ENCODE assay signal across 9 cellular contexts in the genomic region with DNA sequence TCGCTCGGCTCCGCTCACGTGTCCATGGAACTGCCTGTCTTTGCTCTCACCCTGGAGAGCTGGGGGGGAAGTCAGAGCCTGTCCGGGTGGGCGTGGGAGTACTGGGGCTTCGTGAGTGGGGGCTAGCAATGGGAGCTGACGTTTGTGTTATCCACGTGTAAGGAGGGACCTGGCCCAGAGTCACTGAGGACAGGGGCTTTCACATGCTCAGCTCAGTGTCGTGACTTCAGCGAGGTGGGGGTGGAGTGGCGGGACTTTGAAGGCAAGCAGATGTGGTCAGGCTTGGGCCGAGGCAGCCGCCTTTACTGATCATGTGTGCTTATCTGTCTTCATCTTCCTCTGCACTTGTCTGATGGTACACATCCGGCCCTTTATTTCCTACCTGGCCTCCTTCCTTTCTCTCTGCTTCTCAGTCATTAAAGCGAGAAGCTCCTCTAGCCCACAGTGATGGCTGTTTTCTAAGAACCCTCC.
A peak's percentile ranks its signal among the peaks of the same experiment; 100 is the strongest.
DNase-seq lines count a peak whose midpoint lies in the region; ATAC-seq and TF ChIP-seq lines count a peak whose summit lies in the region.
"Had no signal": no experiment of that assay in that cellular context is flagged by ENCODE, and none has a peak within 500 bp of the region (broad histone marks: within the 10 kb centered on the region; RNA-seq: fewer than 3 reads in every experiment).

No MANE protein-coding gene starts in this region.

- peak overlapping the region; percentile 51 for H3K4me3 Mint-ChIP-seq in activated CD4-positive, alpha-beta T cell treated with anti-CD3 and anti-CD28 coated beads, Interleukin-2, amount 10 ng/mL, durations not matched to agents 24 days and 14 days

- peaks cover 2% of the 10 kb centered on the region for H3K36me3 Mint-ChIP-seq in activated CD4-positive, alpha-beta T cell treated with anti-CD3 and anti-CD28 coated beads, Interleukin-2, amount 10 ng/mL, durations not matched to agents 24 days and 14 days (ENCODE audit: low read depth)

- TF ChIP-seq CTCF in 22Rv1 (IDR thresholded peaks at IDR 0.05) = no peak

- no peaks in the 10 kb centered on the region for H3K27me3 Mint-ChIP-seq in activated CD4-positive, alpha-beta T cell treated with anti-CD3 and anti-CD28 coated beads, Interleukin-2, amount 10 ng/mL, durations not matched to agents 24 days and 14 days

- no peak for ATAC-seq in HG03097 (IDR thresholded peaks at IDR 0.05; ENCODE audit: low FRiP score, unreplicated experiment)
- ATAC-seq: HCT116 had no signal

- H3K27ac ChIP-seq in 22Rv1 (peak overlapping the region; percentile 98), cingulate gyrus (ENCODE audit: low read depth, low read length) (peak overlapping the region; percentile 33)

- peak overlapping the region; percentile 94 for H3K27ac Mint-ChIP-seq in activated CD4-positive, alpha-beta T cell treated with anti-CD3 and anti-CD28 coated beads, Interleukin-2, amount 10 ng/mL, durations not matched to agents 24 days and 14 days

- intact Hi-C loops in activated CD4-positive, alpha-beta T cell treated with anti-CD3 and anti-CD28 coated beads, Interleukin-2, amount 10 ng/mL, durations not matched to agents 24 days and 14 days (cut with micrococcal nuclease) = loop anchor here (1.0 to 2.0 kb wide), 2 partner anchors 10 to 22 kb away; no protein-coding TSS in a partner anchor

- no peaks in the 10 kb centered on the region for H3K9me3 Mint-ChIP-seq in activated CD4-positive, alpha-beta T cell treated with anti-CD3 and anti-CD28 coated beads, Interleukin-2, amount 10 ng/mL, durations not matched to agents 24 days and 14 days

- peak; percentile 92 for DNase-seq in activated CD4-positive, alpha-beta T cell treated with anti-CD3 and anti-CD28 coated beads, Interleukin-2, amount 10 ng/mL, durations not matched to agents 24 days and 14 days
- peak; percentile 21 to 37 for DNase-seq in stimulated activated CD4-positive, alpha-beta T cell treated with anti-CD3 and anti-CD28 coated beads, Interleukin-15, amount 100 ng/mL, for 1 hour (ENCODE audit: low read depth in 1 of 2, low spot score in 1 of 2)
- DNase-seq in LoVo (ENCODE audit: low spot score) = no peak
- no peak for DNase-seq in NAMALWA (ENCODE audit: low spot score)
- no peak for DNase-seq in NCI-H1694 treated with DMSO at 0.1 percent for 48 hours (lab: John Stamatoyannopoulos, UW)

- peaks cover 74% of the 10 kb centered on the region for H3K4me1 Mint-ChIP-seq in activated CD4-positive, alpha-beta T cell treated with anti-CD3 and anti-CD28 coated beads, Interleukin-2, amount 10 ng/mL, durations not matched to agents 24 days and 14 days

Comparison
In these comparisons a context has a peak if more than half of its experiments do, and no peak if none do; other contexts are left out.
1. DNase-seq: peak in activated CD4-positive, alpha-beta T cell treated with anti-CD3 and anti-CD28 coated beads, Interleukin-2, amount 10 ng/mL, durations not matched to agents 24 days and 14 days (single experiment) and stimulated activated CD4-positive, alpha-beta T cell treated with anti-CD3 and anti-CD28 coated beads, Interleukin-15, amount 100 ng/mL, for 1 hour (2 of 2); none in LoVo (single experiment), NAMALWA (single experiment) and NCI-H1694 treated with DMSO at 0.1 percent for 48 hours (single experiment).